ENCODE assay signal across 12 cellular contexts in genomic region chr19:3162418-3163229, GRCh38. TPM values are rescaled to one million over a fixed set of nuclear protein-coding genes. Genes with fewer than 3 reads are reported as not detected.
DNase-seq lines count a peak whose midpoint lies in the region; ATAC-seq and FAIRE-seq lines count a peak whose summit lies in the region.
"Had no signal": no experiment of that assay in that cellular context is flagged by ENCODE, and none has a peak within 500 bp of the region (broad histone marks: within the 10 kb centered on the region; RNA-seq: fewer than 3 reads in every experiment).

No MANE protein-coding gene starts in this region.

- H3K4me1 ChIP-seq in mesendoderm (ENCODE audit: control insufficient read depth, low read depth, low read length) = no peaks in the 10 kb centered on the region
- H3K4me1 ChIP-seq in small intestine (ENCODE audit: control insufficient read depth in 2 of 2, insufficient read depth in 1 of 2, low read depth in 1 of 2, low read length in 1 of 2) = no peaks in the 10 kb centered on the region
- H3K4me1 ChIP-seq: psoas muscle had no signal

- H3K18ac ChIP-seq in mesendoderm (ENCODE audit: low read length) = no peak overlapping the region

- peaks cover 68% of the 10 kb centered on the region for H3K36me3 Mint-ChIP-seq in activated CD4-positive, alpha-beta T cell treated with anti-CD3 and anti-CD28 coated beads, Interleukin-2, amount 10 ng/mL, durations not matched to agents 7 days and 5 days (ENCODE audit: low read depth)
- peaks cover 48% of the 10 kb centered on the region for H3K36me3 Mint-ChIP-seq in activated CD4-positive, alpha-beta memory T cell treated with anti-CD3 and anti-CD28 coated beads for 36 hours

- no peak overlapping the region for H3K4me2 ChIP-seq in mesendoderm (ENCODE audit: low read length)

- H4K5ac ChIP-seq in mesendoderm (ENCODE audit: low read length) = no peak overlapping the region

- DNase-seq in activated CD4-positive, alpha-beta T cell treated with anti-CD3 and anti-CD28 coated beads, Interleukin-2, amount 10 ng/mL, durations not matched to agents 7 days and 5 days = peak; percentile 55
- no peak for DNase-seq in activated CD4-positive, alpha-beta T cell treated with anti-CD3 and anti-CD28 coated beads, Interleukin-2, amount 50 U/mL, for 1 hour
- peak; percentile 54 for DNase-seq in Jurkat, Clone E6-1 (ENCODE audit: low read depth, low spot score)
- DNase-seq in activated CD4-positive, alpha-beta memory T cell treated with anti-CD3 and anti-CD28 coated beads for 36 hours = peak; percentile 55
- DNase-seq in mesendoderm (peak; percentile 51), small intestine (no peak), amniotic stem cell (lab: John Stamatoyannopoulos, UW) (no peak)
- DNase-seq: foreskin melanocyte had no signal

- POLR2A ChIA-PET in activated CD4-positive, alpha-beta T cell treated with anti-CD3 and anti-CD28 coated beads, Interleukin-2, amount 10 ng/mL, durations not matched to agents 7 days and 5 days (lab: Charles Lee) = no interaction called here
- POLR2A ChIA-PET in activated CD4-positive, alpha-beta memory T cell treated with anti-CD3 and anti-CD28 coated beads for 36 hours (lab: Charles Lee) = no interaction called here

- FAIRE-seq in small intestine (lab: Jason Lieb, UNC) = no peak
- FAIRE-seq: urothelium cell line had no signal

- H3K9ac ChIP-seq in mesendoderm (ENCODE audit: low read length) = no peak overlapping the region

- H3K27ac ChIP-seq in mesendoderm (ENCODE audit: low read depth, low read length) = no peak overlapping the region
- H3K27ac ChIP-seq in small intestine (ENCODE audit: low read depth in 1 of 2, low read length in 1 of 2) = no peak overlapping the region
- H3K27ac ChIP-seq: psoas muscle had no signal

- no peaks in the 10 kb centered on the region for H3K36me3 ChIP-seq in mesendoderm (ENCODE audit: control insufficient read depth, insufficient read depth, low read length)
- H3K36me3 ChIP-seq in small intestine (ENCODE audit: control insufficient read depth in 2 of 2, insufficient read depth in 2 of 2, low read length in 2 of 2) = no peaks in the 10 kb centered on the region

- ATAC-seq in GM18868 (IDR thresholded peaks at IDR 0.05; ENCODE audit: unreplicated experiment) = no peak

- H3K27me3 ChIP-seq in mesendoderm (ENCODE audit: insufficient read depth, low read length, poor library complexity) (no peaks in the 10 kb centered on the region), small intestine (ENCODE audit: control insufficient read depth in 2 of 2, insufficient read depth in 2 of 2, low read length in 2 of 2) (no peaks in the 10 kb centered on the region)

- peaks cover 5% of the 10 kb centered on the region for H3K9me3 Mint-ChIP-seq in activated CD4-positive, alpha-beta T cell treated with anti-CD3 and anti-CD28 coated beads, Interleukin-2, amount 10 ng/mL, durations not matched to agents 7 days and 5 days
- peaks cover 8% of the 10 kb centered on the region for H3K9me3 Mint-ChIP-seq in activated CD4-positive, alpha-beta memory T cell treated with anti-CD3 and anti-CD28 coated beads for 36 hours

- no peak overlapping the region for H3K56ac ChIP-seq in mesendoderm (ENCODE audit: low read length)

- no peak overlapping the region for H3K4ac ChIP-seq in mesendoderm (ENCODE audit: low read depth, low read length)

- no peak overlapping the region for H2BK120ac ChIP-seq in mesendoderm (ENCODE audit: low read depth, low read length)

- no peak overlapping the region for H2AK5ac ChIP-seq in mesendoderm (ENCODE audit: low read length)

- no peak overlapping the region for H4K8ac ChIP-seq in mesendoderm (ENCODE audit: low read depth, low read length)

- WGBS in mesendoderm (ENCODE audit: extremely low coverage, insufficient coverage, low lambda C conversion rate) = no CpG with 5 or more reads among the region's 38 CpGs
- 63 to 70% (median 64%) methylated on average over 37 to 38 of the region's 38 CpGs for WGBS in small intestine, 3 donors

- no peak overlapping the region for H3K4me3 Mint-ChIP-seq in activated CD4-positive, alpha-beta T cell treated with anti-CD3 and anti-CD28 coated beads, Interleukin-2, amount 10 ng/mL, durations not matched to agents 7 days and 5 days
- H3K4me3 Mint-ChIP-seq in activated CD4-positive, alpha-beta memory T cell treated with anti-CD3 and anti-CD28 coated beads for 36 hours = no peak overlapping the region

- CTCF ChIA-PET in activated CD4-positive, alpha-beta T cell treated with anti-CD3 and anti-CD28 coated beads, Interleukin-2, amount 10 ng/mL, durations not matched to agents 7 days and 5 days (lab: Charles Lee) = interaction anchor here (0.5 to 2.0 kb wide), 8 partner anchors 8 to 80 kb away, joined by 3 to 7 read pairs (median 4); no protein-coding TSS in a partner anchor
- CTCF ChIA-PET in activated CD4-positive, alpha-beta memory T cell treated with anti-CD3 and anti-CD28 coated beads for 36 hours (lab: Charles Lee) = interaction anchor here (0.6 to 3.9 kb wide), 13 partner anchors 16 to 200 kb away, joined by 3 to 37 read pairs (median 5); no protein-coding TSS in a partner anchor

- no peaks in the 10 kb centered on the region for H3K79me2 ChIP-seq in mesendoderm (ENCODE audit: control insufficient read depth, insufficient read depth, low read length)

- intact Hi-C loops in activated CD4-positive, alpha-beta memory T cell treated with anti-CD3 and anti-CD28 coated beads for 36 hours (cut with micrococcal nuclease) = loop anchor here (1.0 to 5.0 kb wide), 3 partner anchors 16 to 85 kb away; no protein-coding TSS in a partner anchor

- no peak overlapping the region for H2BK5ac ChIP-seq in mesendoderm (ENCODE audit: low read length)

- no peak overlapping the region for H2BK15ac ChIP-seq in mesendoderm (replicated peaks; ENCODE audit: low read depth)

- H3K4me3 ChIP-seq in Jurkat, Clone E6-1 (ENCODE audit: low read length) = no peak overlapping the region
- H3K4me3 ChIP-seq in mesendoderm (ENCODE audit: low read length) (no peak overlapping the region), small intestine (ENCODE audit: low read depth in 1 of 2, low read length in 2 of 2) (no peak overlapping the region)
- H3K4me3 ChIP-seq: psoas muscle had no signal

- peaks cover 57% of the 10 kb centered on the region for H3K4me1 Mint-ChIP-seq in activated CD4-positive, alpha-beta T cell treated with anti-CD3 and anti-CD28 coated beads, Interleukin-2, amount 10 ng/mL, durations not matched to agents 7 days and 5 days
- peaks cover 20% of the 10 kb centered on the region for H3K4me1 Mint-ChIP-seq in activated CD4-positive, alpha-beta memory T cell treated with anti-CD3 and anti-CD28 coated beads for 36 hours (ENCODE audit: low read depth)

- no peaks in the 10 kb centered on the region for H3K79me1 ChIP-seq in mesendoderm (ENCODE audit: low read length)

- no peaks in the 10 kb centered on the region for H3K27me3 Mint-ChIP-seq in activated CD4-positive, alpha-beta T cell treated with anti-CD3 and anti-CD28 coated beads, Interleukin-2, amount 10 ng/mL, durations not matched to agents 7 days and 5 days
- H3K27me3 Mint-ChIP-seq in activated CD4-positive, alpha-beta memory T cell treated with anti-CD3 and anti-CD28 coated beads for 36 hours = no peaks in the 10 kb centered on the region

- peak overlapping the region; percentile 74 for H3K27ac Mint-ChIP-seq in activated CD4-positive, alpha-beta T cell treated with anti-CD3 and anti-CD28 coated beads, Interleukin-2, amount 10 ng/mL, durations not matched to agents 7 days and 5 days
- H3K27ac Mint-ChIP-seq in activated CD4-positive, alpha-beta memory T cell treated with anti-CD3 and anti-CD28 coated beads for 36 hours = no peak overlapping the region

- no peak overlapping the region for H3K23ac ChIP-seq in mesendoderm (ENCODE audit: low read length)

- no peaks in the 10 kb centered on the region for H3K9me3 ChIP-seq in small intestine (ENCODE audit: control insufficient read depth, low read depth)
- H3K9me3 ChIP-seq: psoas muscle had no signal

RNA-seq across cellular contexts. Expression of gene S1PR4, which starts 15.9 kb away (rescaled TPM):
- 100 to 1,000 TPM; 162 to 209 TPM for total RNA-seq in activated CD4-positive, alpha-beta T cell treated with anti-CD3 and anti-CD28 coated beads, Interleukin-2, amount 10 ng/mL, durations not matched to agents 7 days and 5 days
- not detected for polyA plus RNA-seq in Jurkat, Clone E6-1 (2012; ENCODE audit: insufficient read depth, insufficient read length)
- 10 to 100 TPM; 32.7 to 34.0 TPM for total RNA-seq in activated CD4-positive, alpha-beta memory T cell treated with anti-CD3 and anti-CD28 coated beads for 36 hours
- polyA plus RNA-seq in mesendoderm (2013, experiment 1 of 2) = not detected
- not detected for polyA plus RNA-seq in mesendoderm (2013, experiment 2 of 2)
- 1 to 10 TPM in 2 of 3 donors, not detected in 1; 2.4 to 5.1 TPM for polyA plus RNA-seq in small intestine
- total RNA-seq: chondrocyte had no signal

RNA-seq across cellular contexts. Expression of gene NCLN, which starts 23.1 kb away (rescaled TPM):
- total RNA-seq in activated CD4-positive, alpha-beta T cell treated with anti-CD3 and anti-CD28 coated beads, Interleukin-2, amount 10 ng/mL, durations not matched to agents 7 days and 5 days = 10 to 100 TPM; 52.1 to 56.0 TPM
- polyA plus RNA-seq in Jurkat, Clone E6-1 (2012; ENCODE audit: insufficient read depth, insufficient read length) = 65.8 TPM
- total RNA-seq in activated CD4-positive, alpha-beta memory T cell treated with anti-CD3 and anti-CD28 coated beads for 36 hours = 10 to 100 TPM; 47.0 to 50.9 TPM
- 76.3 TPM for polyA plus RNA-seq in mesendoderm (2013, experiment 1 of 2)
- polyA plus RNA-seq in mesendoderm (2013, experiment 2 of 2) = 74.9 TPM
- polyA plus RNA-seq in small intestine = 100 to 1,000 TPM in 2 of 3 donors, 10 to 100 TPM in 1; 94.7 to 217 (median 129) TPM

RNA-seq across cellular contexts. Expression of gene GNA15, which starts 26.8 kb away (rescaled TPM):
- total RNA-seq in activated CD4-positive, alpha-beta T cell treated with anti-CD3 and anti-CD28 coated beads, Interleukin-2, amount 10 ng/mL, durations not matched to agents 7 days and 5 days = 10 to 100 TPM; 22.8 to 23.6 TPM
- 53.0 TPM for polyA plus RNA-seq in Jurkat, Clone E6-1 (2012; ENCODE audit: insufficient read depth, insufficient read length)
- total RNA-seq in activated CD4-positive, alpha-beta memory T cell treated with anti-CD3 and anti-CD28 coated beads for 36 hours = 10 to 100 TPM; 78.4 to 79.5 TPM
- 0.21 TPM for polyA plus RNA-seq in mesendoderm (2013, experiment 1 of 2)
- polyA plus RNA-seq in mesendoderm (2013, experiment 2 of 2) = 0.17 TPM
- polyA plus RNA-seq in small intestine = 1 to 10 TPM in 2 of 3 donors, under 1 TPM in 1; 0.67 to 2.1 (median 1.4) TPM
- total RNA-seq: chondrocyte had no signal

Comparison
In these comparisons a context has a peak if more than half of its experiments do, and no peak if none do; other contexts are left out.
1. DNase-seq: peak in activated CD4-positive, alpha-beta T cell treated with anti-CD3 and anti-CD28 coated beads, Interleukin-2, amount 10 ng/mL, durations not matched to agents 7 days and 5 days (single experiment), Jurkat, Clone E6-1 (single experiment), activated CD4-positive, alpha-beta memory T cell treated with anti-CD3 and anti-CD28 coated beads for 36 hours (single experiment) and mesendoderm (single experiment); none in activated CD4-positive, alpha-beta T cell treated with anti-CD3 and anti-CD28 coated beads, Interleukin-2, amount 50 U/mL, for 1 hour (single experiment), small intestine (single experiment) and amniotic stem cell (single experiment).
2. RNA of gene S1PR4, which starts 15.9 kb away (total RNA-seq): 162 to 209 TPM in activated CD4-positive, alpha-beta T cell treated with anti-CD3 and anti-CD28 coated beads, Interleukin-2, amount 10 ng/mL, durations not matched to agents 7 days and 5 days; 32.7 to 34.0 TPM in activated CD4-positive, alpha-beta memory T cell treated with anti-CD3 and anti-CD28 coated beads for 36 hours; every median in the first group is over 4 times any median in the second.